ENCODE assay signal across 1 cellular context in the genomic region with DNA sequence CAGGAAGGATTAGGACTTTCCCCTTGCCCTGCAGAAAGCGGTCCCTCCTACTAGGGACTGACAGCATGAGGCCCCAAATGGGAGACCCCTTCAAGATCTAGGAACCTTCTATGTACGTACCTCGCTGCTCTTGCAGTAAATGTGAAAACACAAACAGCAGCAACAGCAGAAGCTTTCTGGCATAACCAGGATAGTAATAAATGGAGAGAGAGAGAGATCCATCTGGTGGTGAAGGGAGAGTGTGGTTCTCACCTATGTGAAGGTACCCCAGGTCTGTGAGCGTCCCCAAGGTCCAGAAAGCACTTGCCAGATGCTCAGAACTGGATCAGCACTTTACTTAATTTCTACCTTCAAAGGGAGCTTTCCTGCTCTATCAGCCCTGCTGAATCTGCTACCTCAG.
TF ChIP-seq lines count a peak whose summit lies in the region.

No MANE protein-coding gene starts in this region.

TF ChIP-seq in HepG2, 621 proteins besides CTCF, POLR2A, EP300 and RAD21 (continued from another document):
- TF ChIP-seq PRDM15 (CRISPR knock-in tag; IDR thresholded peaks at IDR 0.05) (no peak), YY1 (IDR thresholded peaks at IDR 0.05; ENCODE audit: insufficient read depth, insufficient replicate concordance, low read depth, low read length) (no peak), ZNF296 (CRISPR knock-in tag; conservative IDR thresholded peaks at IDR 0.05) (no peak), KLF13 (CRISPR knock-in tag; IDR thresholded peaks at IDR 0.05) (no peak)
